Comparison of ENCODE assay signal across 1 cellular context in genomic region chr1:16637941-16638778, GRCh38.
TF ChIP-seq lines count a peak whose summit lies in the region.

No MANE protein-coding gene starts in this region.

TF ChIP-seq in K562, 482 proteins besides CTCF, POLR2A, EP300 and RAD21 (continued from another document):
- TF ChIP-seq IRF2 (CRISPR knock-in tag; IDR thresholded peaks at IDR 0.05) (0 out of 2 replicates have a peak, but pooled peaks have one; percentile 66), SP1 (CRISPR knock-in tag; IDR thresholded peaks at IDR 0.05) (peak; percentile 26; the same call in 1 of the 2 replicates), FOXJ3 (CRISPR knock-in tag; IDR thresholded peaks at IDR 0.05) (0 out of 2 replicates have a peak, but pooled peaks have one; percentile 13), SRF (CRISPR knock-in tag; IDR thresholded peaks at IDR 0.05) (0 out of 4 replicates have a peak, but pooled peaks of 1 of the 2 experiments have one; percentile 9)
